ENCODE assay signal across 9 cellular contexts in genomic region chr17:47229535-47230443, GRCh38. TPM values are rescaled to one million over a fixed set of nuclear protein-coding genes. Genes with fewer than 3 reads are reported as not detected.
DNase-seq lines count a peak whose midpoint lies in the region; ATAC-seq lines count a peak whose summit lies in the region.
"Had no signal": no experiment of that assay in that cellular context is flagged by ENCODE, and none has a peak within 500 bp of the region (broad histone marks: within the 10 kb centered on the region; RNA-seq: fewer than 3 reads in every experiment).

No MANE protein-coding gene starts in this region.

- DNase-seq in ELR (ENCODE audit: low read depth) (peak; percentile 97), NCI-H510A (lab: John Stamatoyannopoulos, UW) (peak; percentile 48), cerebellum (ENCODE audit: low spot score) (peak; percentile 63), kidney glomerular epithelial cell (lab: John Stamatoyannopoulos, UW) (peak; percentile 91)
- DNase-seq in activated CD4-positive, CD25-positive, alpha-beta regulatory T cell treated with anti-CD3 and anti-CD28 coated beads, Interleukin-2, amount 50 U/mL, for 72 hours: peak; percentile 57
- DNase-seq in stimulated activated CD4-positive, alpha-beta T cell treated with anti-CD3 and anti-CD28 coated beads, Interleukin-1b, Interleukin-23, amount 100 ng/mL, for 1 hour (ENCODE audit: low read depth in 2 of 2): peak; percentile 31 to 50

- ATAC-seq in HG03175 (IDR thresholded peaks at IDR 0.05; ENCODE audit: unreplicated experiment): peak; percentile 69
- no peak for ATAC-seq in HG02678 (IDR thresholded peaks at IDR 0.05; ENCODE audit: unreplicated experiment)

RNA-seq across cellular contexts. Expression of gene MYL4, which starts 20.6 kb away (rescaled TPM):
- total RNA-seq in cerebellum: 1.1 TPM
- total RNA-seq: subcutaneous adipose tissue had no signal

RNA-seq across cellular contexts. Expression of gene ITGB3, which starts 23.8 kb away (rescaled TPM):
- total RNA-seq in cerebellum: 1.6 TPM

RNA-seq across cellular contexts. Expression of gene CDC27, which starts 40.7 kb away (rescaled TPM):
- 80.0 TPM for total RNA-seq in cerebellum

Comparison
In these comparisons a context has a peak if more than half of its experiments do, and no peak if none do; other contexts are left out.
1. DNase-seq: peak in every context shown above with its lines; median percentile 97 in ELR; 91 in kidney glomerular epithelial cell; 63 in cerebellum; 57 in activated CD4-positive, CD25-positive, alpha-beta regulatory T cell treated with anti-CD3 and anti-CD28 coated beads, Interleukin-2, amount 50 U/mL, for 72 hours; 48 in NCI-H510A; 40 in stimulated activated CD4-positive, alpha-beta T cell treated with anti-CD3 and anti-CD28 coated beads, Interleukin-1b, Interleukin-23, amount 100 ng/mL, for 1 hour.